ENCODE assay signal across 14 cellular contexts in genomic region chr18:50283469-50284209, GRCh38. TPM values are rescaled to one million over a fixed set of nuclear protein-coding genes. Genes with fewer than 3 reads are reported as not detected.
A peak's percentile ranks its signal among the peaks of the same experiment; 100 is the strongest.
DNase-seq lines count a peak whose midpoint lies in the region; ATAC-seq and TF ChIP-seq lines count a peak whose summit lies in the region.
"Had no signal": no experiment of that assay in that cellular context is flagged by ENCODE, and none has a peak within 500 bp of the region (broad histone marks: within the 10 kb centered on the region; RNA-seq: fewer than 3 reads in every experiment).

No MANE protein-coding gene starts in this region.

- no peaks in the 10 kb centered on the region for H3K9me2 ChIP-seq in HCT116 (ENCODE audit: insufficient read depth)

- no peaks in the 10 kb centered on the region for H3K27me3 Mint-ChIP-seq in CD4-positive, alpha-beta T cell
- H3K27me3 Mint-ChIP-seq in activated naive CD8-positive, alpha-beta T cell treated with anti-CD3 and anti-CD28 coated beads, Interleukin-2, amount 50 U/mL, for 24 hours = no peaks in the 10 kb centered on the region
- H3K27me3 Mint-ChIP-seq in naive thymus-derived CD8-positive, alpha-beta T cell = no peaks in the 10 kb centered on the region
- H3K27me3 Mint-ChIP-seq: activated naive CD8-positive, alpha-beta T cell had no signal

- H3K4me3 Mint-ChIP-seq in CD4-positive, alpha-beta T cell = peak overlapping the region; percentile 100
- no peak overlapping the region for H3K4me3 Mint-ChIP-seq in activated naive CD8-positive, alpha-beta T cell treated with anti-CD3 and anti-CD28 coated beads, Interleukin-2, amount 50 U/mL, for 24 hours
- H3K4me3 Mint-ChIP-seq in naive thymus-derived CD8-positive, alpha-beta T cell = peak overlapping the region; percentile 44 to 98 (median 62)

- no peaks in the 10 kb centered on the region for H3K9me3 Mint-ChIP-seq in CD4-positive, alpha-beta T cell
- H3K9me3 Mint-ChIP-seq in activated naive CD8-positive, alpha-beta T cell treated with anti-CD3 and anti-CD28 coated beads, Interleukin-2, amount 50 U/mL, for 24 hours = no peaks in the 10 kb centered on the region
- no peaks in the 10 kb centered on the region for H3K9me3 Mint-ChIP-seq in naive thymus-derived CD8-positive, alpha-beta T cell

- H3K27ac ChIP-seq in CD4-positive, alpha-beta T cell (ENCODE audit: low read depth, low read length) = no peak overlapping the region
- no peak overlapping the region for H3K27ac ChIP-seq in HCT116 (ENCODE audit: low read depth, low read length)
- H3K27ac ChIP-seq in effector memory CD4-positive, alpha-beta T cell (ENCODE audit: insufficient read depth, low read length, poor library complexity, severe bottlenecking) = no peak overlapping the region
- H3K27ac ChIP-seq: SJSA1, testis had no signal

- H3K79me2 ChIP-seq in HCT116 (ENCODE audit: insufficient read depth, low read length) = peaks cover 48% of the 10 kb centered on the region

- no peak overlapping the region for H3K4me3 ChIP-seq in HCT116 (replicated peaks in 1 of 2; ENCODE audit: low read depth in 1 of 2, low read length in 2 of 2)
- no peak overlapping the region for H3K4me3 ChIP-seq in effector memory CD4-positive, alpha-beta T cell (ENCODE audit: insufficient read depth, low read depth, low read length, poor library complexity, severe bottlenecking)
- H3K4me3 ChIP-seq: SJSA1, testis had no signal

- no TSS peak for BruUV-seq in HCT116 (replicated peaks; lab: Mats Ljungman, UMichigan)

- ATAC-seq in CD4-positive, alpha-beta T cell (ENCODE audit: poor library complexity) = no peak
- no peak for ATAC-seq in HCT116
- no peak for ATAC-seq in activated naive CD8-positive, alpha-beta T cell treated with anti-CD3 and anti-CD28 coated beads, Interleukin-2, amount 50 U/mL, for 24 hours
- no peak for ATAC-seq in naive thymus-derived CD8-positive, alpha-beta T cell

- CTCF ChIA-PET in CD4-positive, alpha-beta T cell (lab: Charles Lee) = no interaction called here
- CTCF ChIA-PET in HCT116 (lab: Charles Lee) = no interaction called here

- no peaks in the 10 kb centered on the region for H3K9me3 ChIP-seq in CD4-positive, alpha-beta T cell (ENCODE audit: control insufficient read depth, low read length)
- no peaks in the 10 kb centered on the region for H3K9me3 ChIP-seq in HCT116 (ENCODE audit: control insufficient read depth in 1 of 2, insufficient read depth in 1 of 2, low read depth in 1 of 2, low read length in 2 of 2)
- H3K9me3 ChIP-seq in effector memory CD4-positive, alpha-beta T cell (ENCODE audit: control insufficient read depth, low read length) = no peaks in the 10 kb centered on the region
- H3K9me3 ChIP-seq: SJSA1, testis had no signal

- H3K4me1 Mint-ChIP-seq in CD4-positive, alpha-beta T cell (ENCODE audit: low read depth) = peaks cover 50% of the 10 kb centered on the region
- H3K4me1 Mint-ChIP-seq in activated naive CD8-positive, alpha-beta T cell treated with anti-CD3 and anti-CD28 coated beads, Interleukin-2, amount 50 U/mL, for 24 hours = peaks cover 51% of the 10 kb centered on the region
- peaks cover 38 to 67% (median 57%) of the 10 kb centered on the region in 4 donors for H3K4me1 Mint-ChIP-seq in naive thymus-derived CD8-positive, alpha-beta T cell

- H3K4me1 ChIP-seq in HCT116 (ENCODE audit: control insufficient read depth in 1 of 2, insufficient read depth in 2 of 2, low read length in 2 of 2) = peaks cover 10 to 41% of the 10 kb centered on the region in 2 experiments; a peak in 3 of 4 replicates
- peaks cover 33% of the 10 kb centered on the region for H3K4me1 ChIP-seq in effector memory CD4-positive, alpha-beta T cell (ENCODE audit: control insufficient read depth, insufficient read depth, low read length, poor library complexity, severe bottlenecking)

- no peak for DNase-seq in CD4-positive, alpha-beta T cell
- DNase-seq in HCT116 (ENCODE audit: low read depth, low spot score) (no peak), NCI-H146 (lab: John Stamatoyannopoulos, UW) (no peak), NCI-H1417 (lab: John Stamatoyannopoulos, UW) (no peak)
- no peak for DNase-seq in activated naive CD8-positive, alpha-beta T cell treated with anti-CD3 and anti-CD28 coated beads, Interleukin-2, amount 50 U/mL, for 24 hours
- DNase-seq in naive thymus-derived CD8-positive, alpha-beta T cell = peak in 1 of 10 donors; percentile 45
- DNase-seq in effector memory CD4-positive, alpha-beta T cell = no peak
- DNase-seq: activated CD8-positive, alpha-beta memory T cell treated with anti-CD3 and anti-CD28 coated beads for 24 hours; NCI-H1436 treated with DMSO at 0.1 percent for 48 hours; NCI-H345; testis had no signal

- TF ChIP-seq CTCF in CD4-positive, alpha-beta T cell (IDR thresholded peaks at IDR 0.05) = no peak
- TF ChIP-seq CTCF in HCT116 (IDR thresholded peaks at IDR 0.05 in 2 of 3, conservative IDR thresholded peaks at IDR 0.05 in 1 of 3; ENCODE audit: borderline replicate concordance in 1 of 3, insufficient read depth in 1 of 3, low read depth in 2 of 3, low read length in 2 of 3) = no peak

- 0 out of 2 replicates have a peak overlapping the region, but pooled peaks have one; percentile 19 for H3K4me2 ChIP-seq in HCT116 (ENCODE audit: low read length)

- H3K9ac ChIP-seq in HCT116 (ENCODE audit: low read length) = no peak overlapping the region

- no peak for TF ChIP-seq RAD21 in HCT116 (IDR thresholded peaks at IDR 0.05; ENCODE audit: low read depth)

- no peaks in the 10 kb centered on the region for H3K27me3 ChIP-seq in CD4-positive, alpha-beta T cell (ENCODE audit: control insufficient read depth, insufficient read depth, low read length)
- H3K27me3 ChIP-seq in HCT116 (ENCODE audit: insufficient read depth, low read length) = no peaks in the 10 kb centered on the region
- no peaks in the 10 kb centered on the region for H3K27me3 ChIP-seq in effector memory CD4-positive, alpha-beta T cell (replicated peaks; ENCODE audit: control insufficient read depth, insufficient read depth, low read length, poor library complexity, severe bottlenecking)
- H3K27me3 ChIP-seq: SJSA1, testis had no signal

- peak overlapping the region; percentile 98 for H3K27ac Mint-ChIP-seq in CD4-positive, alpha-beta T cell
- H3K27ac Mint-ChIP-seq in activated naive CD8-positive, alpha-beta T cell treated with anti-CD3 and anti-CD28 coated beads, Interleukin-2, amount 50 U/mL, for 24 hours = peak overlapping the region; percentile 41
- H3K27ac Mint-ChIP-seq in naive thymus-derived CD8-positive, alpha-beta T cell = peak overlapping the region in 8 of 10 donors; percentile 16 to 81 (median 64)

- peaks cover 8 to 46% of the 10 kb centered on the region in 2 experiments for H3K36me3 ChIP-seq in HCT116 (ENCODE audit: control insufficient read depth in 1 of 2, insufficient read depth in 2 of 2, low read length in 2 of 2)
- H3K36me3 ChIP-seq in effector memory CD4-positive, alpha-beta T cell (ENCODE audit: control insufficient read depth, insufficient read depth, low read length) = peaks cover 20% of the 10 kb centered on the region

- TF ChIP-seq POLR2A in HCT116 (IDR thresholded peaks at IDR 0.05; ENCODE audit: borderline replicate concordance, extremely low read depth, insufficient read depth, insufficient read length) = no peak

- H3K36me3 Mint-ChIP-seq in CD4-positive, alpha-beta T cell (ENCODE audit: low read depth) = peaks cover 84% of the 10 kb centered on the region
- peaks cover 57% of the 10 kb centered on the region for H3K36me3 Mint-ChIP-seq in activated naive CD8-positive, alpha-beta T cell treated with anti-CD3 and anti-CD28 coated beads, Interleukin-2, amount 50 U/mL, for 24 hours (ENCODE audit: low read depth)
- peaks cover 0 to 44% (median 20%) of the 10 kb centered on the region in 3 donors for H3K36me3 Mint-ChIP-seq in naive thymus-derived CD8-positive, alpha-beta T cell

- POLR2A ChIA-PET in CD4-positive, alpha-beta T cell (lab: Charles Lee) = interaction anchor here (3.0 kb wide), 1 partner anchor 24 kb away, joined by 23 read pairs; no protein-coding TSS in a partner anchor
- POLR2A ChIA-PET in HCT116 (lab: Charles Lee) = no interaction called here
- POLR2A ChIA-PET in naive thymus-derived CD8-positive, alpha-beta T cell (lab: Charles Lee) = interaction anchor here (0.6 kb wide), 1 partner anchor 279 kb away, joined by 3 read pairs; no protein-coding TSS in a partner anchor

- RAD21 ChIA-PET in HCT116 (lab: Charles Lee; ENCODE audit: low non-redundant PET in 1 of 2, low total read pairs in 2 of 2, uncharacterized antibody in 2 of 2, unreplicated experiment in 2 of 2) = no interaction called here

- intact Hi-C loops in CD4-positive, alpha-beta T cell (cut with DNase I, micrococcal nuclease) = loop anchor here (5.0 to 10.0 kb wide), 4 partner anchors 94 to 911 kb away; partner anchors contain the start of genes ACAA2 (in 1 of the 2), MEX3C (in 1 of the 2), SKA1 (in 1 of the 2) and SMAD4 (in 1 of the 2)
- intact Hi-C loops in HCT116 (cut with micrococcal nuclease) = loop anchor here (10.0 kb wide), 1 partner anchor 789 kb away; the partner anchor contains the start of gene RPL17

- H2AFZ ChIP-seq in HCT116 (ENCODE audit: low read depth, low read length, poor library complexity, severe bottlenecking) = no peak overlapping the region

- no peaks in the 10 kb centered on the region for H4K20me1 ChIP-seq in HCT116 (ENCODE audit: insufficient read depth)

TF ChIP-seq in HCT116, 20 proteins besides CTCF, POLR2A, EP300 and RAD21:
- TF ChIP-seq MAX (IDR thresholded peaks at IDR 0.05) (no peak), EZH2 (IDR thresholded peaks at IDR 0.05) (no peak), ZNF274 (IDR thresholded peaks at IDR 0.05; ENCODE audit: low read depth, low read length) (no peak), SP1 (IDR thresholded peaks at IDR 0.05; ENCODE audit: low read depth) (no peak), EGR1 (IDR thresholded peaks at IDR 0.05; ENCODE audit: low read depth) (no peak)
TF ChIP-seq in HCT116: peak in this region for 0.

RNA-seq across cellular contexts. Expression of gene MBD1, which starts 2.3 kb away (rescaled TPM):
- 100 to 1,000 TPM; 103 to 107 TPM for total RNA-seq in CD4-positive, alpha-beta T cell
- total RNA-seq in HCT116 (2021; ENCODE audit: unreplicated experiment) = 63.9 TPM
- polyA plus RNA-seq in HCT116 (2012) = 48.4 and 52.8 TPM in 2 replicates
- total RNA-seq in naive thymus-derived CD8-positive, alpha-beta T cell = 100 to 1,000 TPM; 121 to 123 TPM
- 10 to 100 TPM; 22.5 to 39.9 (median 25.2) TPM for polyA plus RNA-seq in naive thymus-derived CD8-positive, alpha-beta T cell

RNA-seq across cellular contexts. Expression of gene CXXC1, which starts 3.9 kb away (rescaled TPM):
- total RNA-seq in CD4-positive, alpha-beta T cell = 100 to 1,000 TPM; 120 to 128 TPM
- total RNA-seq in HCT116 (2021; ENCODE audit: unreplicated experiment) = 101 TPM
- 97.1 and 126 TPM in 2 replicates for polyA plus RNA-seq in HCT116 (2012)
- 100 to 1,000 TPM; 159 to 171 TPM for total RNA-seq in naive thymus-derived CD8-positive, alpha-beta T cell
- 10 to 100 TPM; 52.2 to 84.7 (median 59.8) TPM for polyA plus RNA-seq in naive thymus-derived CD8-positive, alpha-beta T cell

RNA-seq across cellular contexts. Expression of gene CFAP53, which starts 17.3 kb away (rescaled TPM):
- total RNA-seq in CD4-positive, alpha-beta T cell = under 1 TPM; 0.33 to 0.47 TPM
- total RNA-seq in HCT116 (2021; ENCODE audit: unreplicated experiment) = 1.1 TPM
- polyA plus RNA-seq in HCT116 (2012) = 1.4 and 2.0 TPM in 2 replicates
- total RNA-seq in naive thymus-derived CD8-positive, alpha-beta T cell = 1 to 10 TPM; 1.2 TPM
- under 1 TPM in 2 of 3 donors, not detected in 1; 0.31 to 0.57 TPM for polyA plus RNA-seq in naive thymus-derived CD8-positive, alpha-beta T cell
- total RNA-seq: LHCN-M2 had no signal

Comparison
In these comparisons a context has a peak if more than half of its experiments do, and no peak if none do; other contexts are left out.
1. H3K27ac Mint-ChIP-seq: peak in every context shown above with its lines; median percentile 98 in CD4-positive, alpha-beta T cell; 64 in naive thymus-derived CD8-positive, alpha-beta T cell; 41 in activated naive CD8-positive, alpha-beta T cell treated with anti-CD3 and anti-CD28 coated beads, Interleukin-2, amount 50 U/mL, for 24 hours.